Comparison of ENCODE assay signal across 23 cellular contexts in genomic region chr1:15446212-15446611, GRCh38. TPM values are rescaled to one million over a fixed set of nuclear protein-coding genes. Genes with fewer than 3 reads are reported as not detected.
DNase-seq lines count a peak whose midpoint lies in the region; ATAC-seq and TF ChIP-seq lines count a peak whose summit lies in the region.
"Had no signal": no experiment of that assay in that cellular context is flagged by ENCODE, and none has a peak within 500 bp of the region (broad histone marks: within the 10 kb centered on the region; RNA-seq: fewer than 3 reads in every experiment).

No MANE protein-coding gene starts in this region.

- H3K4me1 ChIP-seq in effector memory CD4-positive, alpha-beta T cell (ENCODE audit: control insufficient read depth, insufficient read depth, low read length, poor library complexity, severe bottlenecking) = no peaks in the 10 kb centered on the region

- H3K27me3 ChIP-seq in effector memory CD4-positive, alpha-beta T cell (replicated peaks; ENCODE audit: control insufficient read depth, insufficient read depth, low read length, poor library complexity, severe bottlenecking) = no peaks in the 10 kb centered on the region

- intact Hi-C loops in natural killer cell (cut with micrococcal nuclease) = no loop called here

- H3K9me3 Mint-ChIP-seq in activated naive CD4-positive, alpha-beta T cell treated with anti-CD3 and anti-CD28 coated beads, Interleukin-2, amount 50 U/mL, for 24 hours = no peaks in the 10 kb centered on the region
- H3K9me3 Mint-ChIP-seq in chondrocyte (ENCODE audit: low read depth) (peaks cover 4% of the 10 kb centered on the region), natural killer cell (no peaks in the 10 kb centered on the region)
- no peaks in the 10 kb centered on the region for H3K9me3 Mint-ChIP-seq in stimulated activated effector memory CD8-positive, alpha-beta T cell treated with anti-CD3 and anti-CD28 coated beads, Interleukin-12 subunit alpha, Interleukin-12 subunit beta, amount 100 ng/mL, for 72 hours
- H3K9me3 Mint-ChIP-seq: CD4-positive, alpha-beta memory T cell had no signal

- no peak overlapping the region for H3K4me3 Mint-ChIP-seq in activated naive CD4-positive, alpha-beta T cell treated with anti-CD3 and anti-CD28 coated beads, Interleukin-2, amount 50 U/mL, for 24 hours
- no peak overlapping the region for H3K4me3 Mint-ChIP-seq in chondrocyte (ENCODE audit: unreplicated experiment)
- H3K4me3 Mint-ChIP-seq in natural killer cell = peak overlapping the region; percentile 4
- H3K4me3 Mint-ChIP-seq in stimulated activated effector memory CD8-positive, alpha-beta T cell treated with anti-CD3 and anti-CD28 coated beads, Interleukin-12 subunit alpha, Interleukin-12 subunit beta, amount 100 ng/mL, for 72 hours = no peak overlapping the region
- H3K4me3 Mint-ChIP-seq: B cell had no signal

- no peak overlapping the region for H3K27ac ChIP-seq in effector memory CD4-positive, alpha-beta T cell (ENCODE audit: insufficient read depth, low read length, poor library complexity, severe bottlenecking)
- H3K27ac ChIP-seq: 22Rv1, GM23248 had no signal

- H3K36me3 ChIP-seq in effector memory CD4-positive, alpha-beta T cell (ENCODE audit: control insufficient read depth, insufficient read depth, low read length) = no peaks in the 10 kb centered on the region

- ATAC-seq in natural killer cell (no peak), HG03039 (IDR thresholded peaks at IDR 0.05; ENCODE audit: unreplicated experiment) (no peak)
- ATAC-seq in stimulated activated effector memory CD8-positive, alpha-beta T cell treated with anti-CD3 and anti-CD28 coated beads, Interleukin-12 subunit alpha, Interleukin-12 subunit beta, amount 100 ng/mL, for 72 hours = no peak

- no peak overlapping the region for H3K4me3 ChIP-seq in effector memory CD4-positive, alpha-beta T cell (ENCODE audit: insufficient read depth, low read depth, low read length, poor library complexity, severe bottlenecking)
- H3K4me3 ChIP-seq: GM23248 had no signal

- H3K27me3 Mint-ChIP-seq in activated naive CD4-positive, alpha-beta T cell treated with anti-CD3 and anti-CD28 coated beads, Interleukin-2, amount 50 U/mL, for 24 hours = peaks cover 5% of the 10 kb centered on the region
- H3K27me3 Mint-ChIP-seq in chondrocyte (ENCODE audit: low read depth) = peaks cover 11% of the 10 kb centered on the region
- peaks cover 13 to 35% of the 10 kb centered on the region in 2 donors for H3K27me3 Mint-ChIP-seq in natural killer cell (ENCODE audit: low read depth in 2 of 2)

- no peak for DNase-seq in activated naive CD4-positive, alpha-beta T cell (lab: John Stamatoyannopoulos, UW)
- DNase-seq in chondrocyte (ENCODE audit: low spot score) (peak; percentile 56), natural killer cell (no peak), anterior cingulate cortex (lab: John Stamatoyannopoulos, UW) (no peak)
- no peak for DNase-seq in stimulated activated effector memory CD8-positive, alpha-beta T cell treated with anti-CD3 and anti-CD28 coated beads, Interleukin-12 subunit alpha, Interleukin-12 subunit beta, amount 100 ng/mL, for 72 hours (ENCODE audit: low spot score in 2 of 2)
- DNase-seq in effector memory CD4-positive, alpha-beta T cell = no peak
- DNase-seq: C1 segment of cervical spinal cord; Calu3; CD4-positive, alpha-beta memory T cell; COR-L47; DMS53; DMS79 treated with DMSO at 0.1 percent for 48 hours; GF-D8; GM23248; H7; HCEC 1CT had no signal

- H3K27ac Mint-ChIP-seq in activated naive CD4-positive, alpha-beta T cell treated with anti-CD3 and anti-CD28 coated beads, Interleukin-2, amount 50 U/mL, for 24 hours = peak overlapping the region; percentile 13
- H3K27ac Mint-ChIP-seq in chondrocyte (ENCODE audit: unreplicated experiment) (no peak overlapping the region), natural killer cell (no peak overlapping the region)
- H3K27ac Mint-ChIP-seq in stimulated activated effector memory CD8-positive, alpha-beta T cell treated with anti-CD3 and anti-CD28 coated beads, Interleukin-12 subunit alpha, Interleukin-12 subunit beta, amount 100 ng/mL, for 72 hours = peak overlapping the region; percentile 1
- H3K27ac Mint-ChIP-seq: B cell had no signal

- H3K4me1 Mint-ChIP-seq in activated naive CD4-positive, alpha-beta T cell treated with anti-CD3 and anti-CD28 coated beads, Interleukin-2, amount 50 U/mL, for 24 hours = no peaks in the 10 kb centered on the region
- H3K4me1 Mint-ChIP-seq in chondrocyte (ENCODE audit: low read depth) = no peaks in the 10 kb centered on the region
- peaks cover 13 to 14% of the 10 kb centered on the region in 2 donors for H3K4me1 Mint-ChIP-seq in natural killer cell
- H3K4me1 Mint-ChIP-seq in stimulated activated effector memory CD8-positive, alpha-beta T cell treated with anti-CD3 and anti-CD28 coated beads, Interleukin-12 subunit alpha, Interleukin-12 subunit beta, amount 100 ng/mL, for 72 hours = peaks cover 14% of the 10 kb centered on the region
- H3K4me1 Mint-ChIP-seq: B cell had no signal

- TF ChIP-seq CTCF in chondrocyte (IDR thresholded peaks at IDR 0.05) = no peak
- no peak for TF ChIP-seq CTCF in natural killer cell (IDR thresholded peaks at IDR 0.05)

- no peaks in the 10 kb centered on the region for H3K9me3 ChIP-seq in effector memory CD4-positive, alpha-beta T cell (ENCODE audit: control insufficient read depth, low read length)

- no peaks in the 10 kb centered on the region for H3K36me3 Mint-ChIP-seq in activated naive CD4-positive, alpha-beta T cell treated with anti-CD3 and anti-CD28 coated beads, Interleukin-2, amount 50 U/mL, for 24 hours
- no peaks in the 10 kb centered on the region for H3K36me3 Mint-ChIP-seq in chondrocyte (ENCODE audit: low read depth)
- no peaks in the 10 kb centered on the region for H3K36me3 Mint-ChIP-seq in natural killer cell
- H3K36me3 Mint-ChIP-seq in stimulated activated effector memory CD8-positive, alpha-beta T cell treated with anti-CD3 and anti-CD28 coated beads, Interleukin-12 subunit alpha, Interleukin-12 subunit beta, amount 100 ng/mL, for 72 hours = no peaks in the 10 kb centered on the region
- H3K36me3 Mint-ChIP-seq: CD4-positive, alpha-beta memory T cell had no signal

RNA-seq across cellular contexts. Expression of gene CTRC, which starts 8.0 kb away (rescaled TPM):
- total RNA-seq in chondrocyte (not detected in 3 replicates), natural killer cell (1 to 10 TPM; 5.5 to 9.7 (median 6.4) TPM)
- total RNA-seq: B cell, Calu3, Daoy, G401, GM23248, H7 had no signal

RNA-seq across cellular contexts. Expression of gene CELA2A, which starts 10.3 kb away (rescaled TPM):
- total RNA-seq in chondrocyte (not detected in 3 replicates), natural killer cell (not detected)
- total RNA-seq: B cell; Calu3; CD4-positive, alpha-beta memory T cell; Daoy; G401; GM23248; H1; H7 had no signal

RNA-seq across cellular contexts. Expression of gene CELA2B, which starts 29.7 kb away (rescaled TPM):
- total RNA-seq in chondrocyte = not detected in 3 replicates
- total RNA-seq in natural killer cell = not detected
- total RNA-seq: B cell; Calu3; CD4-positive, alpha-beta memory T cell; Daoy; G401; GM23248; H1; H7 had no signal

RNA-seq across cellular contexts. Expression of gene EFHD2, which starts 36.5 kb away (rescaled TPM):
- total RNA-seq in chondrocyte (7.9 to 10.4 TPM (median 9.6 TPM) in 3 replicates), natural killer cell (100 to 1,000 TPM; 804 to 952 (median 855) TPM)

Comparison
In these comparisons a context has a peak if more than half of its experiments do, and no peak if none do; other contexts are left out.
1. H3K27ac Mint-ChIP-seq: peak in activated naive CD4-positive, alpha-beta T cell treated with anti-CD3 and anti-CD28 coated beads, Interleukin-2, amount 50 U/mL, for 24 hours (single experiment) and stimulated activated effector memory CD8-positive, alpha-beta T cell treated with anti-CD3 and anti-CD28 coated beads, Interleukin-12 subunit alpha, Interleukin-12 subunit beta, amount 100 ng/mL, for 72 hours (single experiment); none in chondrocyte (single experiment) and natural killer cell (0 of 2).